Comparison of ENCODE assay signal across 11 cellular contexts in genomic region chr19:35357867-35358573, GRCh38. TPM values are rescaled to one million over a fixed set of nuclear protein-coding genes. Genes with fewer than 3 reads are reported as not detected.
DNase-seq lines count a peak whose midpoint lies in the region; ATAC-seq and TF ChIP-seq lines count a peak whose summit lies in the region.
"Had no signal": no experiment of that assay in that cellular context is flagged by ENCODE, and none has a peak within 500 bp of the region (broad histone marks: within the 10 kb centered on the region; RNA-seq: fewer than 3 reads in every experiment).

A gene with protein sequence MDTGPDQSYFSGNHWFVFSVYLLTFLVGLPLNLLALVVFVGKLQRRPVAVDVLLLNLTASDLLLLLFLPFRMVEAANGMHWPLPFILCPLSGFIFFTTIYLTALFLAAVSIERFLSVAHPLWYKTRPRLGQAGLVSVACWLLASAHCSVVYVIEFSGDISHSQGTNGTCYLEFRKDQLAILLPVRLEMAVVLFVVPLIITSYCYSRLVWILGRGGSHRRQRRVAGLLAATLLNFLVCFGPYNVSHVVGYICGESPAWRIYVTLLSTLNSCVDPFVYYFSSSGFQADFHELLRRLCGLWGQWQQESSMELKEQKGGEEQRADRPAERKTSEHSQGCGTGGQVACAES (plus strand): TSS chr19:35358460. CDS start chr19:35358891, 431 bp downstream.

- H3K36me3 ChIP-seq in CD8-positive, alpha-beta T cell (ENCODE audit: insufficient read depth, low read length): no peaks in the 10 kb centered on the region
- H3K36me3 ChIP-seq in endodermal cell (ENCODE audit: control insufficient read depth, insufficient read depth, low read length): no peaks in the 10 kb centered on the region
- no peaks in the 10 kb centered on the region for H3K36me3 ChIP-seq in brain microvascular endothelial cell (replicated peaks)

- WGBS in endodermal cell (ENCODE audit: insufficient coverage in 1 of 2, insufficient read length in 1 of 2), 2 experiments: 92% methylated on average over 6 to 17 of the region's 18 CpGs

- no peak within 1 kb of the TSS for H3K4me3 ChIP-seq in CD8-positive, alpha-beta T cell (ENCODE audit: low read depth, low read length)
- no peak within 1 kb of the TSS for H3K4me3 ChIP-seq in NB4 (ENCODE audit: low read depth, low read length)
- H3K4me3 ChIP-seq in endodermal cell (ENCODE audit: low read length): no peak within 1 kb of the TSS
- no peak within 1 kb of the TSS for H3K4me3 ChIP-seq in brain microvascular endothelial cell (ENCODE audit: low read depth, low read length)

- no peak for TF ChIP-seq CTCF in CD8-positive, alpha-beta T cell (IDR thresholded peaks at IDR 0.05)
- TF ChIP-seq CTCF in NB4 (IDR thresholded peaks at IDR 0.05; ENCODE audit: low read depth, low read length) (no peak), endodermal cell (conservative IDR thresholded peaks at IDR 0.05) (no peak), natural killer cell (IDR thresholded peaks at IDR 0.05) (no peak), brain microvascular endothelial cell (IDR thresholded peaks at IDR 0.05; ENCODE audit: low read depth, low read length, missing control alignments) (no peak)

- intact Hi-C loops in CD8-positive, alpha-beta T cell (cut with DNase I, micrococcal nuclease): no loop called here
- intact Hi-C loops in natural killer cell (cut with micrococcal nuclease): loop anchor here (10.0 kb wide), 1 partner anchor 237 kb away; no protein-coding TSS in a partner anchor

- H3K9me3 ChIP-seq in CD8-positive, alpha-beta T cell (ENCODE audit: low read length): no peaks in the 10 kb centered on the region
- no peaks in the 10 kb centered on the region for H3K9me3 ChIP-seq in endodermal cell (ENCODE audit: control insufficient read depth, low read length)

- no peak within 1 kb of the TSS for H3K27ac ChIP-seq in CD8-positive, alpha-beta T cell (ENCODE audit: low read depth, low read length)
- H3K27ac ChIP-seq in endodermal cell (ENCODE audit: low read depth, low read length) (no peak within 1 kb of the TSS), brain microvascular endothelial cell (no peak within 1 kb of the TSS)

- H3K9ac ChIP-seq in endodermal cell (ENCODE audit: extremely low read depth, low read length, poor library complexity, severe bottlenecking): no peak within 1 kb of the TSS

- CTCF ChIA-PET in CD8-positive, alpha-beta T cell (lab: Charles Lee): interaction anchor here (0.6 to 2.7 kb wide), 10 partner anchors 15 to 236 kb away, joined by 3 to 14 read pairs (median 4); no protein-coding TSS in a partner anchor

- no peaks in the 10 kb centered on the region for H3K36me3 Mint-ChIP-seq in CD8-positive, alpha-beta T cell
- H3K36me3 Mint-ChIP-seq in endodermal cell (ENCODE audit: low read depth) (no peaks in the 10 kb centered on the region), natural killer cell (no peaks in the 10 kb centered on the region)

- H3K27ac Mint-ChIP-seq in CD8-positive, alpha-beta T cell: no peak within 1 kb of the TSS
- H3K27ac Mint-ChIP-seq in endodermal cell (no peak within 1 kb of the TSS), natural killer cell (no peak within 1 kb of the TSS)

- H3K4me1 Mint-ChIP-seq in CD8-positive, alpha-beta T cell (ENCODE audit: low read depth): peaks cover 8% of the 10 kb centered on the region
- H3K4me1 Mint-ChIP-seq in endodermal cell (peaks cover 4% of the 10 kb centered on the region), natural killer cell (peaks cover 9 to 12% of the 10 kb centered on the region in 2 donors)

- H3K4me1 ChIP-seq in CD8-positive, alpha-beta T cell (ENCODE audit: insufficient read depth, low read length): peaks cover 10% of the 10 kb centered on the region
- H3K4me1 ChIP-seq in endodermal cell (ENCODE audit: control insufficient read depth, insufficient read depth, low read length): no peaks in the 10 kb centered on the region

- no peaks in the 10 kb centered on the region for H3K9me3 Mint-ChIP-seq in CD8-positive, alpha-beta T cell
- H3K9me3 Mint-ChIP-seq in endodermal cell: no peaks in the 10 kb centered on the region
- no peaks in the 10 kb centered on the region for H3K9me3 Mint-ChIP-seq in natural killer cell

- no peak for DNase-seq in CD8-positive, alpha-beta T cell
- peak; percentile 54 for DNase-seq in NB4 (ENCODE audit: low read depth)
- peak; percentile 26 for DNase-seq in endodermal cell
- DNase-seq in natural killer cell: no peak
- no peak for DNase-seq in brain microvascular endothelial cell
- DNase-seq in kidney glomerular epithelial cell (lab: John Stamatoyannopoulos, UW): no peak
- no peak for DNase-seq in T-helper 9 cell
- DNase-seq: GOT3 had no signal

- no peaks in the 10 kb centered on the region for H3K27me3 ChIP-seq in CD8-positive, alpha-beta T cell (ENCODE audit: insufficient read depth, low read length)
- H3K27me3 ChIP-seq in endodermal cell (ENCODE audit: control insufficient read depth, insufficient read depth, low read length, poor library complexity, severe bottlenecking): no peaks in the 10 kb centered on the region
- no peaks in the 10 kb centered on the region for H3K27me3 ChIP-seq in brain microvascular endothelial cell (replicated peaks)

- POLR2A ChIA-PET in CD8-positive, alpha-beta T cell (lab: Charles Lee): interaction anchor here (1.5 kb wide), 1 partner anchor 137 kb away, joined by 4 read pairs; no protein-coding TSS in a partner anchor

- H3K27me3 Mint-ChIP-seq in CD8-positive, alpha-beta T cell (ENCODE audit: low read depth): peaks cover 12% of the 10 kb centered on the region
- H3K27me3 Mint-ChIP-seq in endodermal cell (ENCODE audit: insufficient read depth) (peaks cover 2% of the 10 kb centered on the region), natural killer cell (ENCODE audit: low read depth in 2 of 2) (peaks cover 13 to 14% of the 10 kb centered on the region in 2 donors)

- in situ Hi-C loops in brain microvascular endothelial cell (cut with HindIII; ENCODE audit: low pct_ligation_motif_present, low sequenced_read_pairs): no loop called here

- peak within 1 kb of the TSS; percentile 4 for H3K4me3 Mint-ChIP-seq in CD8-positive, alpha-beta T cell
- H3K4me3 Mint-ChIP-seq in endodermal cell (no peak within 1 kb of the TSS), natural killer cell (peak within 1 kb of the TSS; percentile 23)

- no peak for ATAC-seq in CD8-positive, alpha-beta T cell
- ATAC-seq in natural killer cell: peak in 1 of 3 donors; percentile 30
- ATAC-seq in GM18909 (IDR thresholded peaks at IDR 0.05; ENCODE audit: poor library complexity, unreplicated experiment): no peak
- ATAC-seq: SK-N-SH treated with all-trans-retinoic acid at 6 μM for 48 hours had no signal

- no peak for TF ChIP-seq POLR2A in NB4 (IDR thresholded peaks at IDR 0.05; ENCODE audit: extremely low read depth, insufficient read length)

RNA-seq across cellular contexts. Expression of the gene that starts here (rescaled TPM):
- not detected for total RNA-seq in CD8-positive, alpha-beta T cell
- total RNA-seq in endodermal cell (not detected), natural killer cell (1 to 10 TPM in 1 of 3 donors, under 1 TPM in 1, not detected in 1; 0.92 to 2.7 TPM)
- not detected for polyA plus RNA-seq in endodermal cell (2013, experiment 1 of 2)
- not detected for polyA plus RNA-seq in endodermal cell (2013, experiment 2 of 2)
- total RNA-seq: renal cortical epithelial cell had no signal

Comparison
In these comparisons a context has a peak if more than half of its experiments do, and no peak if none do; other contexts are left out.
1. Peak in DNase-seq in endodermal cell; RNA of the gene not detected or under 1 TPM.